Comparison of ENCODE assay signal across 22 cellular contexts in genomic region chr2:112817082-112817481, GRCh38. TPM values are rescaled to one million over a fixed set of nuclear protein-coding genes. Genes with fewer than 3 reads are reported as not detected.
A peak's percentile ranks its signal among the peaks of the same experiment; 100 is the strongest.
DNase-seq lines count a peak whose midpoint lies in the region; ATAC-seq and TF ChIP-seq lines count a peak whose summit lies in the region.
"Had no signal": no experiment of that assay in that cellular context is flagged by ENCODE, and none has a peak within 500 bp of the region (broad histone marks: within the 10 kb centered on the region; RNA-seq: fewer than 3 reads in every experiment).

No MANE protein-coding gene starts in this region.

- H3K9ac ChIP-seq in IMR-90 (ENCODE audit: low read depth, low read length) (no peak overlapping the region), liver (ENCODE audit: low read depth in 1 of 2, low read length in 2 of 2) (no peak overlapping the region), SK-N-SH (no peak overlapping the region)
- H3K9ac ChIP-seq: BLaER1 had no signal

- H3K56ac ChIP-seq in IMR-90 (ENCODE audit: extremely low read depth, insufficient read depth, low read length) = no peak overlapping the region

- CTCF ChIA-PET in IMR-90 (lab: Yijun Ruan, JAX) (no interaction called here), SK-N-SH (lab: Yijun Ruan, JAX) (no interaction called here)

- TF ChIP-seq CTCF in IMR-90 (conservative IDR thresholded peaks at IDR 0.05; ENCODE audit: low read depth, low read length) (no peak), brain microvascular endothelial cell (IDR thresholded peaks at IDR 0.05; ENCODE audit: low read depth, low read length, missing control alignments) (peak; percentile 12), liver (IDR thresholded peaks at IDR 0.05; ENCODE audit: low read depth, low read length, missing input control) (no peak), SK-N-SH (IDR thresholded peaks at IDR 0.05) (no peak)

- no peak overlapping the region for H2BK20ac ChIP-seq in IMR-90 (ENCODE audit: low read depth, low read length)

- H2BK15ac ChIP-seq in IMR-90 (ENCODE audit: low read depth, low read length) = no peak overlapping the region

- no peak overlapping the region; the same call in 1 of the 2 replicates for H2AK5ac ChIP-seq in IMR-90 (ENCODE audit: low read depth, low read length)

- no peaks in the 10 kb centered on the region for H3K27me3 ChIP-seq in IMR-90 (ENCODE audit: control insufficient read depth, insufficient read depth, low read length)
- H3K27me3 ChIP-seq in brain microvascular endothelial cell (replicated peaks) = no peaks in the 10 kb centered on the region
- H3K27me3 ChIP-seq in liver (ENCODE audit: control insufficient read depth in 4 of 4, insufficient read depth in 4 of 4, low read length in 3 of 4) = no peaks in the 10 kb centered on the region
- no peaks in the 10 kb centered on the region for H3K27me3 ChIP-seq in SK-N-SH (ENCODE audit: insufficient read depth)
- H3K27me3 ChIP-seq: BLaER1, Peyer's patch, SJSA1 had no signal

- TF ChIP-seq EP300 in SK-N-SH (IDR thresholded peaks at IDR 0.05; ENCODE audit: borderline replicate concordance in 1 of 2, low read depth in 1 of 2, low read length in 1 of 2) = no peak

- peaks cover 10% of the 10 kb centered on the region for H3K9me1 ChIP-seq in IMR-90 (ENCODE audit: insufficient read depth, low read length)

- dilution Hi-C loops in IMR-90 (cut with HindIII; ENCODE audit: low sequenced_read_pairs, unreplicated experiment) = no loop called here

- no peak overlapping the region for H2AK9ac ChIP-seq in IMR-90 (replicated peaks; ENCODE audit: low read depth, low read length, poor library complexity)

- H4K20me1 ChIP-seq in IMR-90 (ENCODE audit: insufficient read depth, low read length) (no peaks in the 10 kb centered on the region), SK-N-SH (ENCODE audit: insufficient read depth) (no peaks in the 10 kb centered on the region)
- H4K20me1 ChIP-seq: BLaER1 had no signal

- H2BK120ac ChIP-seq in IMR-90 (ENCODE audit: low read depth, low read length) = no peak overlapping the region

- no CpG with 5 or more reads among the region's 3 CpGs for WGBS in IMR-90 (ENCODE audit: extremely low coverage in 2 of 2, insufficient read length in 1 of 2), 2 experiments
- WGBS in liver = 69% methylated on average over 3 of the region's 3 CpGs
- 88% methylated on average over 3 of the region's 3 CpGs for WGBS in SK-N-SH (ENCODE audit: low lambda C conversion rate)

- no peaks in the 10 kb centered on the region for H3K79me2 ChIP-seq in SK-N-SH (ENCODE audit: insufficient read depth)

- H3K27ac ChIP-seq in IMR-90 (ENCODE audit: insufficient read depth, low read length) (no peak overlapping the region), brain microvascular endothelial cell (no peak overlapping the region), liver (ENCODE audit: low read depth in 1 of 2, low read length in 2 of 2) (peak overlapping the region; percentile 60 to 69), SK-N-SH (ENCODE audit: low read depth in 2 of 2, low read length in 1 of 2) (no peak overlapping the region)
- H3K27ac ChIP-seq: BLaER1, Peyer's patch, SJSA1 had no signal

- no peak for ATAC-seq in IMR-90 (ENCODE audit: low read depth)
- ATAC-seq in GM19328 (IDR thresholded peaks at IDR 0.05; ENCODE audit: unreplicated experiment) = no peak
- ATAC-seq: Right ventricle myocardium inferior had no signal

- peaks cover 4 to 7% of the 10 kb centered on the region in 2 experiments; a peak in 2 of 4 replicates for H3K79me1 ChIP-seq in IMR-90 (ENCODE audit: low read depth in 1 of 2, low read length in 2 of 2)

- H3K14ac ChIP-seq in IMR-90 (replicated peaks; ENCODE audit: low read depth, low read length) = no peak overlapping the region

- intact Hi-C loops in IMR-90 (cut with micrococcal nuclease) = no loop called here

- H4K5ac ChIP-seq in IMR-90 (ENCODE audit: low read depth, low read length) = no peak overlapping the region

- peak overlapping the region in 1 of 2 experiments; percentile 39; a peak in 1 of 4 replicates for H4K8ac ChIP-seq in IMR-90 (ENCODE audit: low read depth in 2 of 2, low read length in 2 of 2)

- H3K4me3 ChIP-seq in IMR-90 (ENCODE audit: insufficient read depth, low read depth, low read length) (no peak overlapping the region), brain microvascular endothelial cell (ENCODE audit: low read depth, low read length) (no peak overlapping the region), liver (ENCODE audit: low read depth in 1 of 3, low read length in 3 of 3) (no peak overlapping the region), SK-N-SH (ENCODE audit: low read depth in 2 of 2, low read length in 1 of 2) (no peak overlapping the region)
- H3K4me3 ChIP-seq: BLaER1, Peyer's patch, SJSA1 had no signal

- H3K23ac ChIP-seq in IMR-90 (ENCODE audit: low read depth, low read length) = no peak overlapping the region

- no TSS peak for BruUV-seq in IMR-90 (replicated peaks; lab: Mats Ljungman, UMichigan)

- no peaks in the 10 kb centered on the region for H3K9me3 ChIP-seq in IMR-90 (ENCODE audit: control insufficient read depth, insufficient read depth, low read length)
- H3K9me3 ChIP-seq in liver (ENCODE audit: control insufficient read depth in 4 of 4, low read length in 3 of 4) = no peaks in the 10 kb centered on the region
- no peaks in the 10 kb centered on the region for H3K9me3 ChIP-seq in SK-N-SH
- H3K9me3 ChIP-seq: Peyer's patch, SJSA1 had no signal

- POLR2A ChIA-PET in IMR-90 (lab: Charles Lee; ENCODE audit: unreplicated experiment) (no interaction called here), SK-N-SH (lab: Yijun Ruan, JAX) (no interaction called here)

- H3K9me2 ChIP-seq in SK-N-SH = no peaks in the 10 kb centered on the region

- H3K4me1 ChIP-seq in IMR-90 (ENCODE audit: control insufficient read depth, insufficient read depth, low read length) = peaks cover 16% of the 10 kb centered on the region
- H3K4me1 ChIP-seq in liver (ENCODE audit: control insufficient read depth in 4 of 4, insufficient read depth in 4 of 4, low read length in 3 of 4) = peaks cover 5 to 31% (median 24%) of the 10 kb centered on the region in 4 donors
- H3K4me1 ChIP-seq in SK-N-SH (ENCODE audit: control insufficient read depth in 1 of 2, insufficient read depth in 2 of 2, low read depth in 1 of 2, low read length in 1 of 2) = peaks cover 0 to 7% of the 10 kb centered on the region in 2 experiments; a peak in 1 of 4 replicates

- H4K91ac ChIP-seq in IMR-90 (ENCODE audit: insufficient read depth, low read depth, low read length) = no peak overlapping the region; the same call in 1 of the 2 replicates

- in situ Hi-C loops in IMR-90 (cut with MboI; ENCODE audit: low sequenced_read_pairs) = no loop called here
- in situ Hi-C loops in brain microvascular endothelial cell (cut with HindIII; ENCODE audit: low pct_ligation_motif_present, low sequenced_read_pairs) = no loop called here

- H3K36me3 ChIP-seq in IMR-90 (ENCODE audit: control insufficient read depth, insufficient read depth, low read length) (no peaks in the 10 kb centered on the region), brain microvascular endothelial cell (replicated peaks) (no peaks in the 10 kb centered on the region), liver (ENCODE audit: control insufficient read depth in 4 of 4, insufficient read depth in 3 of 4, low read depth in 1 of 4, low read length in 3 of 4) (no peaks in the 10 kb centered on the region), SK-N-SH (replicated peaks in 1 of 2; ENCODE audit: control insufficient read depth in 1 of 2, insufficient read depth in 2 of 2, low read length in 1 of 2) (no peaks in the 10 kb centered on the region)
- H3K36me3 ChIP-seq: BLaER1, Peyer's patch, SJSA1 had no signal

- H2AFZ ChIP-seq in IMR-90 (replicated peaks; ENCODE audit: low read length, poor library complexity) (peak overlapping the region; percentile 14), SK-N-SH (ENCODE audit: low read depth) (no peak overlapping the region)

- H3F3A ChIP-seq in SK-N-SH (replicated peaks; ENCODE audit: insufficient read depth) = peaks cover 6% of the 10 kb centered on the region

- H3K18ac ChIP-seq in IMR-90 (ENCODE audit: low read depth, low read length) = no peak overlapping the region

- TF ChIP-seq POLR2A in IMR-90 (IDR thresholded peaks at IDR 0.05; ENCODE audit: low read depth, low read length) = no peak

- no peak for TF ChIP-seq RAD21 in IMR-90 (IDR thresholded peaks at IDR 0.05; ENCODE audit: low read length)
- TF ChIP-seq RAD21 in liver (IDR thresholded peaks at IDR 0.05) = peak in 1 of 2 donors; percentile 44
- TF ChIP-seq RAD21 in SK-N-SH (IDR thresholded peaks at IDR 0.05; ENCODE audit: low read length) = no peak

- 0 out of 2 replicates have a peak overlapping the region, but pooled peaks have one; percentile 12 for H3K4ac ChIP-seq in IMR-90 (ENCODE audit: low read depth, low read length)

- no peak overlapping the region for H2BK5ac ChIP-seq in IMR-90 (ENCODE audit: low read depth, low read length, poor library complexity, severe bottlenecking)

- H3K4me2 ChIP-seq in IMR-90 (ENCODE audit: low read depth, low read length) = no peak overlapping the region
- no peak overlapping the region for H3K4me2 ChIP-seq in SK-N-SH
- H3K4me2 ChIP-seq: BLaER1 had no signal

- DNase-seq in IMR-90 (no peak), brain microvascular endothelial cell (no peak), SK-N-SH (no peak), HCEC 1CT (no peak)
- no peak for DNase-seq in activated CD4-positive, alpha-beta T cell treated with anti-CD3 and anti-CD28 coated beads for 48 hours
- DNase-seq: CD4-positive, alpha-beta memory T cell; DMS153; GDM1; Kasumi-1; NCI-H1694; NCI-H2081 treated with DMSO at 0.1 percent for 48 hours; NCI-H2171 treated with DMSO at 0.1 percent for 48 hours; NCI-H524 treated with DMSO at 0.1 percent for 48 hours; NCI-H82; Peyer's patch had no signal

RNA-seq across cellular contexts. Expression of gene IL1B, which starts 19.5 kb away (rescaled TPM):
- total RNA-seq in IMR-90 (2012; rRNA removed) (3.0 and 3.6 TPM in 2 replicates), liver (1 to 10 TPM; 1.0 to 3.1 TPM)
- polyA plus RNA-seq in IMR-90 (2012; rRNA removed) (3.2 and 4.4 TPM in 2 replicates), liver (under 1 TPM; 0.25 to 0.51 TPM), SK-N-SH (2012; rRNA removed) (0.25 and 0.60 TPM in 2 replicates)
- 5.7 and 5.9 TPM in 2 replicates for polyA plus RNA-seq in IMR-90 (2012; cell fraction: cytosol; rRNA removed)
- polyA plus RNA-seq in IMR-90 (2012; cell fraction: nucleus; rRNA removed; ENCODE audit: low replicate concordance) = 5.4 and 17.9 TPM in 2 replicates
- polyA plus RNA-seq in SK-N-SH (2012; cell fraction: cytosol; rRNA removed) = 0.21 and 0.30 TPM in 2 replicates
- 0.69 and 0.92 TPM in 2 replicates for polyA plus RNA-seq in SK-N-SH (2012; cell fraction: nucleus; rRNA removed)
- total RNA-seq: Right ventricle myocardium inferior; T-helper 1 cell treated with Interleukin-12 subunit alpha and Interleukin-12 subunit beta and Interleukin-4 antibody, amounts not matched to agents 30 ng/mL and 1 ng/mL, for 36 hours had no signal
- polyA plus RNA-seq: CD4-positive, alpha-beta memory T cell; IgD-negative memory B cell had no signal

RNA-seq across cellular contexts. Expression of gene IL1A, which starts 32.8 kb away (rescaled TPM):
- total RNA-seq in IMR-90 (2012; rRNA removed) (0.83 and 1.1 TPM in 2 replicates), liver (under 1 TPM in 1 of 2 donors, not detected in 1; 0.05 TPM)
- polyA plus RNA-seq in IMR-90 (2012; rRNA removed) (0.39 and 0.48 TPM in 2 replicates), liver (not detected), SK-N-SH (2012; rRNA removed) (not detected in 2 replicates)
- polyA plus RNA-seq in IMR-90 (2012; cell fraction: cytosol; rRNA removed) = 0.05 and 0.30 TPM in 2 replicates
- polyA plus RNA-seq in IMR-90 (2012; cell fraction: nucleus; rRNA removed; ENCODE audit: low replicate concordance) = 0.08 and 1.6 TPM in 2 replicates
- polyA plus RNA-seq in SK-N-SH (2012; cell fraction: cytosol; rRNA removed) = 0.01 and 0.03 TPM in 2 replicates
- polyA plus RNA-seq in SK-N-SH (2012; cell fraction: nucleus; rRNA removed) = not detected in 2 replicates
- total RNA-seq: Peyer's patch, Right ventricle myocardium inferior had no signal
- polyA plus RNA-seq: CD4-positive, alpha-beta memory T cell; IgD-negative memory B cell had no signal

RNA-seq across cellular contexts. Expression of gene CKAP2L, which starts 52.7 kb away (rescaled TPM):
- total RNA-seq in IMR-90 (2012; rRNA removed) (9.9 and 13.3 TPM in 2 replicates), liver (10 to 100 TPM in 1 of 2 donors, not detected in 1; 15.9 TPM)
- polyA plus RNA-seq in IMR-90 (2012; rRNA removed) (6.3 and 6.4 TPM in 2 replicates), liver (under 1 TPM; 0.19 to 0.91 TPM), SK-N-SH (2012; rRNA removed) (2.9 TPM in 2 replicates)
- 0.43 and 0.55 TPM in 2 replicates for polyA plus RNA-seq in IMR-90 (2012; cell fraction: cytosol; rRNA removed)
- 0.50 and 2.0 TPM in 2 replicates for polyA plus RNA-seq in IMR-90 (2012; cell fraction: nucleus; rRNA removed; ENCODE audit: low replicate concordance)
- 3.8 and 4.4 TPM in 2 replicates for polyA plus RNA-seq in SK-N-SH (2012; cell fraction: cytosol; rRNA removed)
- polyA plus RNA-seq in SK-N-SH (2012; cell fraction: nucleus; rRNA removed) = 0.86 and 2.0 TPM in 2 replicates
- polyA plus RNA-seq: IgD-negative memory B cell had no signal

Comparison
In these comparisons a context has a peak if more than half of its experiments do, and no peak if none do; other contexts are left out.
1. H3K27ac ChIP-seq: peak in liver (2 of 2); none in IMR-90 (single experiment), brain microvascular endothelial cell (single experiment) and SK-N-SH (0 of 2).